33 cellular contexts compared by ENCODE assay signal in genomic region chr4:7302781-7303180, GRCh38.
"Had no signal": no experiment of that assay in that cellular context is flagged by ENCODE, and none has a peak within 500 bp of the region (broad histone marks: within the 10 kb centered on the region; RNA-seq: fewer than 3 reads in every experiment).

No MANE protein-coding gene starts in this region.

- H3K36me3 ChIP-seq: adrenal gland, ascending aorta, brain microvascular endothelial cell, esophagus muscularis mucosa, gastrocnemius medialis had no signal

- H3K9me3 ChIP-seq: adrenal gland, ascending aorta, esophagus muscularis mucosa, gastrocnemius medialis had no signal

- ATAC-seq: activated CD4-positive, CD25-positive, alpha-beta regulatory T cell treated with anti-CD3 and anti-CD28 coated beads, Interleukin-2, amount 50 U/mL, for 24 hours; activated CD8-positive, alpha-beta T cell treated with anti-CD3 and anti-CD28 coated beads for 36 hours; activated naive CD8-positive, alpha-beta T cell treated with anti-CD3 and anti-CD28 coated beads, Interleukin-2, amount 50 U/mL, for 24 hours; activated T-cell treated with anti-CD3 and anti-CD28 coated beads, Interleukin-2, amount 50 U/mL, for 4 hours; activated T-helper 17 cell treated with anti-CD3 and anti-CD28 coated beads, Interleukin-2, amount 50 U/mL, for 72 hours; effector memory CD8-positive, alpha-beta T cell; foreskin keratinocyte; gastrocnemius medialis; T-helper 17 cell had no signal

- H3K27ac Mint-ChIP-seq: activated B cell treated with CpG ODN at 0.5 μM for 24 hours; activated CD8-positive, alpha-beta T cell treated with anti-CD3 and anti-CD28 coated beads for 36 hours; activated naive CD4-positive, alpha-beta T cell treated with anti-CD3 and anti-CD28 coated beads for 36 hours; activated naive CD4-positive, alpha-beta T cell treated with anti-CD3 and anti-CD28 coated beads, Interleukin-2, amount 50 U/mL, for 24 hours; activated naive CD8-positive, alpha-beta T cell treated with anti-CD3 and anti-CD28 coated beads for 36 hours; activated naive CD8-positive, alpha-beta T cell treated with anti-CD3 and anti-CD28 coated beads, Interleukin-2, amount 50 U/mL, for 24 hours; activated T-helper 17 cell treated with anti-CD3 and anti-CD28 coated beads, Interleukin-2, amount 50 U/mL, for 72 hours; effector memory CD8-positive, alpha-beta T cell; T-helper 17 cell; T-helper 2 cell treated with Interferon-gamma antibody and Interleukin-4, amounts not matched to agents 5 μg/mL and 100 μg/mL, for 36 hours had no signal

- H3K4me3 ChIP-seq: adrenal gland, ascending aorta, esophagus muscularis mucosa, gastrocnemius medialis had no signal

- H3K27ac ChIP-seq: adrenal gland, ascending aorta, brain microvascular endothelial cell, esophagus muscularis mucosa, foreskin keratinocyte, gastrocnemius medialis had no signal

- FAIRE-seq: colon had no signal

- DNase-seq: activated B cell treated with CpG ODN at 0.5 μM for 24 hours; activated CD4-positive, alpha-beta T cell treated with anti-CD3 and anti-CD28 coated beads for 48 hours; activated CD4-positive, alpha-beta T cell treated with anti-CD3 and anti-CD28 coated beads, Interleukin-2, amount 50 U/mL, for 1 hour; activated CD4-positive, alpha-beta T cell treated with anti-CD3 and anti-CD28 coated beads, Interleukin-2, amount 50 U/mL, for 48 hours; activated CD8-positive, alpha-beta memory T cell treated with anti-CD3 and anti-CD28 coated beads for 24 hours; activated CD8-positive, alpha-beta T cell treated with anti-CD3 and anti-CD28 coated beads for 36 hours; activated effector memory CD4-positive, alpha-beta T cell treated with anti-CD3 and anti-CD28 coated beads, Interleukin-2, amount 50 U/mL, for 16 hours; activated naive CD4-positive, alpha-beta T cell treated with anti-CD3 and anti-CD28 coated beads for 36 hours; activated naive CD8-positive, alpha-beta T cell treated with anti-CD3 and anti-CD28 coated beads for 36 hours; activated naive CD8-positive, alpha-beta T cell treated with anti-CD3 and anti-CD28 coated beads, Interleukin-2, amount 50 U/mL, for 24 hours; activated T-cell treated with anti-CD3 and anti-CD28 coated beads, Interleukin-2, amount 50 U/mL, for 4 hours; adrenal gland; brain microvascular endothelial cell; cortex of kidney; dermis blood vessel endothelial cell; effector CD4-positive, alpha-beta T cell; effector memory CD8-positive, alpha-beta T cell; erythroblast; foreskin keratinocyte; gastrocnemius medialis; glutamatergic neuron; T-helper 1 cell; T-helper 17 cell; T1000; WERI-Rb-1 had no signal

- H3K4me3 Mint-ChIP-seq: activated B cell treated with CpG ODN at 0.5 μM for 24 hours; activated CD8-positive, alpha-beta T cell treated with anti-CD3 and anti-CD28 coated beads for 36 hours; activated naive CD4-positive, alpha-beta T cell treated with anti-CD3 and anti-CD28 coated beads for 36 hours; activated naive CD4-positive, alpha-beta T cell treated with anti-CD3 and anti-CD28 coated beads, Interleukin-2, amount 50 U/mL, for 24 hours; activated naive CD8-positive, alpha-beta T cell treated with anti-CD3 and anti-CD28 coated beads for 36 hours; activated naive CD8-positive, alpha-beta T cell treated with anti-CD3 and anti-CD28 coated beads, Interleukin-2, amount 50 U/mL, for 24 hours; activated T-cell treated with anti-CD3 and anti-CD28 coated beads, Interleukin-2, amount 50 U/mL, for 4 hours; activated T-helper 17 cell treated with anti-CD3 and anti-CD28 coated beads, Interleukin-2, amount 50 U/mL, for 72 hours; central memory CD8-positive, alpha-beta T cell; effector memory CD8-positive, alpha-beta T cell; T-helper 17 cell; T-helper 2 cell treated with Interferon-gamma antibody and Interleukin-4, amounts not matched to agents 5 μg/mL and 100 μg/mL, for 36 hours had no signal

- H3K4me1 Mint-ChIP-seq: activated B cell treated with CpG ODN at 0.5 μM for 24 hours; activated naive CD4-positive, alpha-beta T cell treated with anti-CD3 and anti-CD28 coated beads, Interleukin-2, amount 50 U/mL, for 24 hours; activated naive CD8-positive, alpha-beta T cell treated with anti-CD3 and anti-CD28 coated beads for 36 hours; activated naive CD8-positive, alpha-beta T cell treated with anti-CD3 and anti-CD28 coated beads, Interleukin-2, amount 50 U/mL, for 24 hours; activated T-helper 17 cell treated with anti-CD3 and anti-CD28 coated beads, Interleukin-2, amount 50 U/mL, for 72 hours had no signal

- H3K36me3 Mint-ChIP-seq: activated naive CD4-positive, alpha-beta T cell treated with anti-CD3 and anti-CD28 coated beads, Interleukin-2, amount 50 U/mL, for 24 hours; activated naive CD8-positive, alpha-beta T cell treated with anti-CD3 and anti-CD28 coated beads for 36 hours had no signal

- H3K9me3 Mint-ChIP-seq: activated B cell treated with CpG ODN at 0.5 μM for 24 hours; activated CD8-positive, alpha-beta T cell treated with anti-CD3 and anti-CD28 coated beads for 36 hours; activated naive CD4-positive, alpha-beta T cell treated with anti-CD3 and anti-CD28 coated beads for 36 hours; activated naive CD4-positive, alpha-beta T cell treated with anti-CD3 and anti-CD28 coated beads, Interleukin-2, amount 50 U/mL, for 24 hours; activated naive CD8-positive, alpha-beta T cell treated with anti-CD3 and anti-CD28 coated beads for 36 hours; activated naive CD8-positive, alpha-beta T cell treated with anti-CD3 and anti-CD28 coated beads, Interleukin-2, amount 50 U/mL, for 24 hours; activated T-cell treated with anti-CD3 and anti-CD28 coated beads, Interleukin-2, amount 50 U/mL, for 4 hours; activated T-helper 17 cell treated with anti-CD3 and anti-CD28 coated beads, Interleukin-2, amount 50 U/mL, for 72 hours; central memory CD8-positive, alpha-beta T cell; effector memory CD8-positive, alpha-beta T cell; T-helper 2 cell treated with Interferon-gamma antibody and Interleukin-4, amounts not matched to agents 5 μg/mL and 100 μg/mL, for 36 hours had no signal

- H3K4me1 ChIP-seq: adrenal gland, ascending aorta, foreskin keratinocyte, gastrocnemius medialis had no signal
